ENCODE assay signal across 8 cellular contexts in genomic region chr22:20130739-20131592, GRCh38. TPM values are rescaled to one million over a fixed set of nuclear protein-coding genes. Genes with fewer than 3 reads are reported as not detected.
DNase-seq lines count a peak whose midpoint lies in the region; ATAC-seq and TF ChIP-seq lines count a peak whose summit lies in the region.

No MANE protein-coding gene starts in this region.

- peak overlapping the region; percentile 85 for H3K4me3 ChIP-seq in epithelial cell of proximal tubule (ENCODE audit: low read depth, low read length)
- H3K4me3 ChIP-seq in mucosa of descending colon = peak overlapping the region; percentile 94

- DNase-seq in GM03348 (ENCODE audit: low spot score) (peak; percentile 98), NCI-H69 (lab: John Stamatoyannopoulos, UW) (peak; percentile 84), activated T-cell treated with anti-CD3 and anti-CD28 coated beads for 48 hours (ENCODE audit: low read depth) (peak; percentile 75), epithelial cell of proximal tubule (ENCODE audit: low read depth) (no peak), mucosa of descending colon (peak; percentile 84 to 89 (median 86)), SKM-1 treated with dmso at 0.1 percent for 144 hours (lab: John Stamatoyannopoulos, UW; ENCODE audit: unreplicated experiment) (no peak)
- DNase-seq in stimulated activated CD8-positive, alpha-beta memory T cell treated with anti-CD3 and anti-CD28 coated beads, Interleukin-2, amount 100 ng/mL, for 1 hour (ENCODE audit: low read depth in 2 of 2) = peak; percentile 58 to 73

- TF ChIP-seq CTCF in epithelial cell of proximal tubule (conservative IDR thresholded peaks at IDR 0.05; ENCODE audit: low read depth, low read length) (no peak), mucosa of descending colon (IDR thresholded peaks at IDR 0.05) (no peak)

- H3K9me3 ChIP-seq in mucosa of descending colon = no peaks in the 10 kb centered on the region

- peaks cover 14% of the 10 kb centered on the region for H3K4me1 ChIP-seq in mucosa of descending colon (ENCODE audit: low read depth)

- intact Hi-C loops in mucosa of descending colon (cut with DNase I, micrococcal nuclease) = no loop called here

- H3K36me3 ChIP-seq in mucosa of descending colon (ENCODE audit: low read depth) = no peaks in the 10 kb centered on the region

- ATAC-seq in HG02571 (IDR thresholded peaks at IDR 0.05; ENCODE audit: unreplicated experiment) = peak; percentile 63
- peak; percentile 85 for ATAC-seq in mucosa of descending colon

RNA-seq across cellular contexts. Expression of gene ZDHHC8, which starts 0.6 kb away (rescaled TPM):
- total RNA-seq in epithelial cell of proximal tubule = 14.8 and 37.8 TPM in 2 replicates
- 10 to 100 TPM; 27.7 to 53.0 (median 42.2) TPM for total RNA-seq in mucosa of descending colon

RNA-seq across cellular contexts. Expression of gene TRMT2A, which starts 13.9 kb away (rescaled TPM):
- total RNA-seq in epithelial cell of proximal tubule = 21.3 and 52.7 TPM in 2 replicates
- total RNA-seq in mucosa of descending colon = 10 to 100 TPM; 34.4 to 50.0 (median 37.6) TPM

RNA-seq across cellular contexts. Expression of gene RANBP1, which starts 15.1 kb away (rescaled TPM):
- total RNA-seq in epithelial cell of proximal tubule (1,034 and 1,401 TPM in 2 replicates), mucosa of descending colon (100 to 1,000 TPM in 1 of 3 donors, 10 to 100 TPM in 2; 58.4 to 102 (median 66.0) TPM)

RNA-seq across cellular contexts. Expression of gene CCDC188, which starts 19.9 kb away (rescaled TPM):
- total RNA-seq in epithelial cell of proximal tubule = 0.36 TPM in 1 of 2 replicates, not detected in the other
- total RNA-seq in mucosa of descending colon = under 1 TPM; 0.41 to 0.98 (median 0.65) TPM

RNA-seq across cellular contexts. Expression of gene DGCR8, which starts 50.9 kb away (rescaled TPM):
- total RNA-seq in epithelial cell of proximal tubule = 26.3 and 26.5 TPM in 2 replicates
- total RNA-seq in mucosa of descending colon = 10 to 100 TPM; 39.0 to 48.8 (median 48.4) TPM

Comparison
In these comparisons a context has a peak if more than half of its experiments do, and no peak if none do; other contexts are left out.
1. DNase-seq: peak in GM03348 (single experiment), NCI-H69 (single experiment), activated T-cell treated with anti-CD3 and anti-CD28 coated beads for 48 hours (single experiment), mucosa of descending colon (3 of 3) and stimulated activated CD8-positive, alpha-beta memory T cell treated with anti-CD3 and anti-CD28 coated beads, Interleukin-2, amount 100 ng/mL, for 1 hour (2 of 2); none in epithelial cell of proximal tubule (single experiment) and SKM-1 treated with dmso at 0.1 percent for 144 hours (single experiment).
2. RNA of gene RANBP1, which starts 15.1 kb away (total RNA-seq): 1,034 to 1,401 TPM in epithelial cell of proximal tubule; 58.4 to 102 TPM in mucosa of descending colon; every median in the first group is over 10 times any median in the second.